ENCODE assay signal across 33 cellular contexts in genomic region chr1:234936631-234937389, GRCh38.
DNase-seq lines count a peak whose midpoint lies in the region; ATAC-seq, FAIRE-seq and TF ChIP-seq lines count a peak whose summit lies in the region.
"Had no signal": no experiment of that assay in that cellular context is flagged by ENCODE, and none has a peak within 500 bp of the region (broad histone marks: within the 10 kb centered on the region; RNA-seq: fewer than 3 reads in every experiment).

No MANE protein-coding gene starts in this region.

- no peaks in the 10 kb centered on the region for H3K27me3 Mint-ChIP-seq in activated T-cell treated with anti-CD3 and anti-CD28 coated beads, Interleukin-2, amount 50 U/mL, for 72 hours (ENCODE audit: low read depth)
- H3K27me3 Mint-ChIP-seq in CD8-positive, alpha-beta T cell (ENCODE audit: low read depth), result no peaks in the 10 kb centered on the region
- H3K27me3 Mint-ChIP-seq in astrocyte (ENCODE audit: low read depth, unreplicated experiment), result no peaks in the 10 kb centered on the region
- H3K27me3 Mint-ChIP-seq: activated naive CD8-positive, alpha-beta T cell had no signal

- H2BK12ac ChIP-seq in mesenchymal stem cell (ENCODE audit: low read length in 2 of 2), result no peak overlapping the region

- no peak overlapping the region for H3K18ac ChIP-seq in mesenchymal stem cell (ENCODE audit: low read depth in 1 of 2, low read length in 2 of 2)

- H4K20me1 ChIP-seq in astrocyte (ENCODE audit: insufficient read depth, low read length), result no peaks in the 10 kb centered on the region

- no peak overlapping the region for H3K4ac ChIP-seq in mesenchymal stem cell (ENCODE audit: low read depth in 1 of 2, low read length in 2 of 2)

- H3K4me1 ChIP-seq in CD8-positive, alpha-beta T cell (ENCODE audit: insufficient read depth, low read length), result no peaks in the 10 kb centered on the region
- peaks cover 12% of the 10 kb centered on the region for H3K4me1 ChIP-seq in astrocyte (ENCODE audit: insufficient read depth, low read length)
- H3K4me1 ChIP-seq in mesenchymal stem cell (ENCODE audit: control insufficient read depth, insufficient read depth, low read depth, low read length), result peaks cover 6% of the 10 kb centered on the region
- H3K4me1 ChIP-seq: HAP-1 had no signal

- H3K9me3 Mint-ChIP-seq in activated T-cell treated with anti-CD3 and anti-CD28 coated beads, Interleukin-2, amount 50 U/mL, for 72 hours, result no peaks in the 10 kb centered on the region
- no peaks in the 10 kb centered on the region for H3K9me3 Mint-ChIP-seq in CD8-positive, alpha-beta T cell
- H3K9me3 Mint-ChIP-seq in astrocyte (ENCODE audit: unreplicated experiment), result no peaks in the 10 kb centered on the region
- H3K9me3 Mint-ChIP-seq: neural crest cell; T-helper 2 cell treated with Interferon-gamma antibody and Interleukin-4, amounts not matched to agents 5 μg/mL and 100 μg/mL, for 36 hours had no signal

- no peak overlapping the region for H3K4me2 ChIP-seq in astrocyte (ENCODE audit: low read length)
- H3K4me2 ChIP-seq in mesenchymal stem cell (ENCODE audit: low read length, poor library complexity, severe bottlenecking), result no peak overlapping the region
- H3K4me2 ChIP-seq: PC-9 had no signal

- no peak overlapping the region for H3K14ac ChIP-seq in mesenchymal stem cell (ENCODE audit: low read length in 2 of 2)

- H3K23ac ChIP-seq in mesenchymal stem cell (ENCODE audit: low read length in 2 of 2), result no peak overlapping the region

- H3K4me3 ChIP-seq in CD8-positive, alpha-beta T cell (ENCODE audit: low read depth, low read length), result no peak overlapping the region
- H3K4me3 ChIP-seq in astrocyte (ENCODE audit: insufficient read depth, low read depth, low read length) (no peak overlapping the region), mesenchymal stem cell (ENCODE audit: insufficient read depth in 1 of 2, low read depth in 1 of 2, low read length in 2 of 2) (no peak overlapping the region)
- H3K4me3 ChIP-seq: ascending aorta, cardiac muscle cell, HAP-1, left lung, pancreas, PC-9 had no signal

- H2AK5ac ChIP-seq in mesenchymal stem cell (ENCODE audit: low read length, severe bottlenecking), result no peak overlapping the region

- no peaks in the 10 kb centered on the region for H3K79me1 ChIP-seq in mesenchymal stem cell (replicated peaks; ENCODE audit: low read length, poor library complexity, severe bottlenecking)

- no peaks in the 10 kb centered on the region for H3K27me3 ChIP-seq in CD8-positive, alpha-beta T cell (ENCODE audit: insufficient read depth, low read length)
- H3K27me3 ChIP-seq in astrocyte (ENCODE audit: insufficient read depth, low read length), result no peaks in the 10 kb centered on the region
- no peaks in the 10 kb centered on the region for H3K27me3 ChIP-seq in mesenchymal stem cell (ENCODE audit: control insufficient read depth in 1 of 2, insufficient read depth in 1 of 2, low read length in 2 of 2)
- H3K27me3 ChIP-seq: ascending aorta, cardiac muscle cell, left lung, pancreas had no signal

- DNase-seq in activated T-cell treated with anti-CD3 and anti-CD28 coated beads, Interleukin-2, amount 50 U/mL, for 72 hours, result no peak
- DNase-seq in activated T-cell treated with anti-CD3 and anti-CD28 coated beads for 4 hours (no peak), astrocyte (ENCODE audit: low read depth) (no peak), mesenchymal stem cell (peak; percentile 24), NCI-H1048 (lab: John Stamatoyannopoulos, UW) (no peak), EL (no peak)
- no peak for DNase-seq in CD8-positive, alpha-beta T cell
- DNase-seq: activated CD4-positive, alpha-beta T cell treated with anti-CD3 and anti-CD28 coated beads for 1 hour; C1 segment of cervical spinal cord; DND-41; effector CD8-positive, alpha-beta T cell; Karpas-422; left lung; mesendoderm; NCI-H1436; NCI-H2081 treated with DMSO at 0.1 percent for 48 hours; NCI-H226; NCI-H526 treated with DMSO at 0.1 percent for 48 hours; PC-9; SHP77; stimulated activated naive CD4-positive, alpha-beta T cell had no signal

- H2AFZ ChIP-seq in astrocyte (ENCODE audit: low read depth, low read length), result no peak overlapping the region
- H2AFZ ChIP-seq in mesenchymal stem cell (ENCODE audit: low read depth, low read length), result no peak overlapping the region
- H2AFZ ChIP-seq: PC-9 had no signal

- no peaks in the 10 kb centered on the region for H3K79me2 ChIP-seq in astrocyte (ENCODE audit: insufficient read depth, low read length)

- intact Hi-C loops in CD8-positive, alpha-beta T cell (cut with DNase I, micrococcal nuclease), result no loop called here

- no peak overlapping the region for H2BK15ac ChIP-seq in mesenchymal stem cell (ENCODE audit: low read depth, poor library complexity, severe bottlenecking)

- peak overlapping the region; percentile 27 to 55 for H3K4me3 Mint-ChIP-seq in activated T-cell treated with anti-CD3 and anti-CD28 coated beads, Interleukin-2, amount 50 U/mL, for 72 hours
- no peak overlapping the region for H3K4me3 Mint-ChIP-seq in CD8-positive, alpha-beta T cell
- no peak overlapping the region for H3K4me3 Mint-ChIP-seq in astrocyte (ENCODE audit: unreplicated experiment)
- H3K4me3 Mint-ChIP-seq: activated naive CD8-positive, alpha-beta T cell; neural crest cell; T-helper 2 cell treated with Interferon-gamma antibody and Interleukin-4, amounts not matched to agents 5 μg/mL and 100 μg/mL, for 36 hours had no signal

- H3K9ac ChIP-seq in astrocyte (ENCODE audit: low read length), result no peak overlapping the region
- no peak overlapping the region for H3K9ac ChIP-seq in mesenchymal stem cell (ENCODE audit: low read length)

- H4K91ac ChIP-seq in mesenchymal stem cell (ENCODE audit: low read length), result no peak overlapping the region

- H3K36me3 Mint-ChIP-seq in activated T-cell treated with anti-CD3 and anti-CD28 coated beads, Interleukin-2, amount 50 U/mL, for 72 hours (ENCODE audit: insufficient read depth in 2 of 2), result no peaks in the 10 kb centered on the region
- H3K36me3 Mint-ChIP-seq in CD8-positive, alpha-beta T cell, result no peaks in the 10 kb centered on the region
- no peaks in the 10 kb centered on the region for H3K36me3 Mint-ChIP-seq in astrocyte (ENCODE audit: low read depth, unreplicated experiment)
- H3K36me3 Mint-ChIP-seq: activated naive CD8-positive, alpha-beta T cell had no signal

- no peak overlapping the region for H3K27ac ChIP-seq in CD8-positive, alpha-beta T cell (ENCODE audit: low read depth, low read length)
- H3K27ac ChIP-seq in astrocyte (ENCODE audit: low read depth, low read length) (no peak overlapping the region), mesenchymal stem cell (ENCODE audit: low read length, poor library complexity, severe bottlenecking) (no peak overlapping the region)
- H3K27ac ChIP-seq: ascending aorta, cardiac muscle cell, epithelial cell of prostate, left lung, pancreas, PC-9 had no signal

- peak overlapping the region; percentile 49 for H3K27ac Mint-ChIP-seq in activated T-cell treated with anti-CD3 and anti-CD28 coated beads, Interleukin-2, amount 50 U/mL, for 72 hours
- H3K27ac Mint-ChIP-seq in CD8-positive, alpha-beta T cell, result peak overlapping the region; percentile 27
- H3K27ac Mint-ChIP-seq in astrocyte (ENCODE audit: unreplicated experiment), result peak overlapping the region; percentile 66
- H3K27ac Mint-ChIP-seq: activated naive CD8-positive, alpha-beta T cell; T-helper 2 cell treated with Interferon-gamma antibody and Interleukin-4, amounts not matched to agents 5 μg/mL and 100 μg/mL, for 36 hours had no signal

- FAIRE-seq in astrocyte (lab: Jason Lieb, UNC), result no peak
- FAIRE-seq: colon, D721Med, islet of Langerhans, urothelium cell line had no signal

- H3K9me3 ChIP-seq in CD8-positive, alpha-beta T cell (ENCODE audit: low read length), result no peaks in the 10 kb centered on the region
- H3K9me3 ChIP-seq in astrocyte (ENCODE audit: insufficient read depth, low read depth, low read length), result no peaks in the 10 kb centered on the region
- H3K9me3 ChIP-seq in mesenchymal stem cell (ENCODE audit: control insufficient read depth, low read length), result no peaks in the 10 kb centered on the region
- H3K9me3 ChIP-seq: ascending aorta, HAP-1, left lung, pancreas had no signal

- POLR2A ChIA-PET in CD8-positive, alpha-beta T cell (lab: Charles Lee), result no interaction called here

- TF ChIP-seq CTCF in CD8-positive, alpha-beta T cell (IDR thresholded peaks at IDR 0.05), result no peak
- no peak for TF ChIP-seq CTCF in astrocyte (IDR thresholded peaks at IDR 0.05; ENCODE audit: insufficient read depth, low read depth, low read length)

- no peak overlapping the region for H2BK5ac ChIP-seq in mesenchymal stem cell (ENCODE audit: low read depth, low read length, poor library complexity, severe bottlenecking)

- CTCF ChIA-PET in CD8-positive, alpha-beta T cell (lab: Charles Lee), result no interaction called here

- WGBS in mesenchymal stem cell, result 100% methylated on average over 4 of the region's 7 CpGs

- no peak overlapping the region for H2BK120ac ChIP-seq in mesenchymal stem cell (ENCODE audit: low read depth, low read length)

- H3K4me1 Mint-ChIP-seq in activated T-cell treated with anti-CD3 and anti-CD28 coated beads, Interleukin-2, amount 50 U/mL, for 72 hours (ENCODE audit: low read depth), result peaks cover 56% of the 10 kb centered on the region
- H3K4me1 Mint-ChIP-seq in CD8-positive, alpha-beta T cell (ENCODE audit: low read depth), result no peaks in the 10 kb centered on the region
- peaks cover 8% of the 10 kb centered on the region for H3K4me1 Mint-ChIP-seq in astrocyte (ENCODE audit: low read depth, unreplicated experiment)

- no peaks in the 10 kb centered on the region for H3K36me3 ChIP-seq in CD8-positive, alpha-beta T cell (ENCODE audit: insufficient read depth, low read length)
- H3K36me3 ChIP-seq in astrocyte (ENCODE audit: insufficient read depth, low read length) (no peaks in the 10 kb centered on the region), mesenchymal stem cell (ENCODE audit: control insufficient read depth in 1 of 2, insufficient read depth in 2 of 2, low read depth in 1 of 2, low read length in 2 of 2) (no peaks in the 10 kb centered on the region)
- H3K36me3 ChIP-seq: ascending aorta, cardiac muscle cell, HAP-1, left lung, pancreas had no signal

- peak; percentile 34 to 45 for ATAC-seq in activated T-cell treated with anti-CD3 and anti-CD28 coated beads, Interleukin-2, amount 50 U/mL, for 72 hours (replicated peaks in 1 of 2)
- ATAC-seq in CD8-positive, alpha-beta T cell, result no peak
- ATAC-seq: left lung, pancreas had no signal

- H4K8ac ChIP-seq in mesenchymal stem cell (ENCODE audit: low read length), result no peak overlapping the region

Comparison
In these comparisons a context has a peak if more than half of its experiments do, and no peak if none do; other contexts are left out.
1. H3K4me3 Mint-ChIP-seq: peak in activated T-cell treated with anti-CD3 and anti-CD28 coated beads, Interleukin-2, amount 50 U/mL, for 72 hours (2 of 2); none in CD8-positive, alpha-beta T cell (single experiment) and astrocyte (single experiment).
2. Peak in every context shown above with its lines, with median percentiles within 50 percentile points of each other: H3K27ac Mint-ChIP-seq.